Comparison of ENCODE assay signal across 18 cellular contexts in the genomic region with DNA sequence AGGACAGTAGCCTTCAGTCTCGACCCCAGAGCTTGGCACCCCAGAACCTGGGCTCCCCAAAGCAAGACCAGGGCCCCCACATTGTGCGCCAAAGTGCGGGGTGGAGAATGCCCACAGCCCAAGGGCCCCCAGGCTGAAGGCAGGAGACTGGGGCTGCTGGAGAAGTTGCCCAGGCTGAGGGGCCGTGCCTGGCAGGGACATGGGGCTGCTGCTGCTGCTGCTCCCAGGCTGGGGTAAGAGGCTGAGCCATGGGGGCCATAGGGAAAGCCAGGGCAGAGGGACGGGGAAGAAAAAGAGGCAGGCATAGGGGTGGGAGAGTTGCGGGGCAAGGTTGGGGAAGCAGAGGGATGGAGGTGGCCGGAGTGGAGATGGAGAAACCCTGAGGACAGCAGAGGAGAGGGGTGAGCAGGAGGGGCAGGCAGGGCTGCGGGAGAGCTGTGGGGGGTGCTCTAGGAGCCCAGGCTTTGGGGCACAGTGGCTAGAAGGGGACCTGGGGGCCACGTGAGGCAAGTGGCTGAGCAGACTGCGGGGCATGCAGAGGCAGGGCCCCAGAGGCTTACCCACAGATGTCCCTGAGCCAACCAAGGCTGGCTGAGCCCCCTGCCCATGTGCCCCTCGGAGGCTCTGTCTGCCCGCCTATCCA. TPM values are rescaled to one million over a fixed set of nuclear protein-coding genes. Genes with fewer than 3 reads are reported as not detected.
DNase-seq lines count a peak whose midpoint lies in the region; ATAC-seq and TF ChIP-seq lines count a peak whose summit lies in the region.
"Had no signal": no experiment of that assay in that cellular context is flagged by ENCODE, and none has a peak within 500 bp of the region (broad histone marks: within the 10 kb centered on the region; RNA-seq: fewer than 3 reads in every experiment).

No MANE protein-coding gene starts in this region.

- peak overlapping the region; percentile 79 for H3K27ac Mint-ChIP-seq in activated CD8-positive, alpha-beta T cell treated with anti-CD3 and anti-CD28 coated beads, Interleukin-2, amount 10 ng/mL, durations not matched to agents 7 days and 5 days
- no peak overlapping the region for H3K27ac Mint-ChIP-seq in activated CD8-positive, alpha-beta T cell treated with anti-CD3 and anti-CD28 coated beads for 36 hours
- peak overlapping the region; percentile 70 for H3K27ac Mint-ChIP-seq in central memory CD8-positive, alpha-beta T cell (ENCODE audit: low read depth)
- H3K27ac Mint-ChIP-seq in stimulated activated naive B cell treated with anti-CD40 and anti-IgM and Interleukin-4, amounts not matched to agents 10 μg/mL and 1 μg/mL and 100 μg/mL, for 72 hours = peak overlapping the region; percentile 62
- H3K27ac Mint-ChIP-seq: T-cell had no signal

- peaks cover 81% of the 10 kb centered on the region for H3K4me1 Mint-ChIP-seq in activated CD8-positive, alpha-beta T cell treated with anti-CD3 and anti-CD28 coated beads, Interleukin-2, amount 10 ng/mL, durations not matched to agents 7 days and 5 days (ENCODE audit: low read depth)
- H3K4me1 Mint-ChIP-seq in activated CD8-positive, alpha-beta T cell treated with anti-CD3 and anti-CD28 coated beads for 36 hours (ENCODE audit: low read depth) = peaks cover 37% of the 10 kb centered on the region
- peaks cover 32% of the 10 kb centered on the region for H3K4me1 Mint-ChIP-seq in central memory CD8-positive, alpha-beta T cell
- peaks cover 27 to 70% of the 10 kb centered on the region in 2 donors for H3K4me1 Mint-ChIP-seq in stimulated activated naive B cell treated with anti-CD40 and anti-IgM and Interleukin-4, amounts not matched to agents 10 μg/mL and 1 μg/mL and 100 μg/mL, for 72 hours

- H3K27me3 ChIP-seq in mesendoderm (ENCODE audit: insufficient read depth, low read length, poor library complexity) (no peaks in the 10 kb centered on the region), lower lobe of right lung (ENCODE audit: low read depth) (no peaks in the 10 kb centered on the region)
- H3K27me3 ChIP-seq: breast epithelium, right atrium auricular region, transverse colon had no signal

- H2BK15ac ChIP-seq in mesendoderm (replicated peaks; ENCODE audit: low read depth) = no peak overlapping the region

- no peak overlapping the region for H3K18ac ChIP-seq in mesendoderm (ENCODE audit: low read length)

- no peak overlapping the region for H2BK120ac ChIP-seq in mesendoderm (ENCODE audit: low read depth, low read length)

- intact Hi-C loops in activated CD8-positive, alpha-beta T cell treated with anti-CD3 and anti-CD28 coated beads for 36 hours (cut with micrococcal nuclease) = no loop called here
- intact Hi-C loops in lower lobe of right lung (cut with DNase I) = loop anchor here (10.0 kb wide), 1 partner anchor 191 kb away; the partner anchor contains the start of gene RAB13

- ATAC-seq in activated CD8-positive, alpha-beta T cell treated with anti-CD3 and anti-CD28 coated beads, Interleukin-2, amount 10 ng/mL, durations not matched to agents 7 days and 5 days = no peak
- no peak for ATAC-seq in activated CD8-positive, alpha-beta T cell treated with anti-CD3 and anti-CD28 coated beads for 36 hours
- ATAC-seq in central memory CD8-positive, alpha-beta T cell (replicated peaks; ENCODE audit: extremely low read depth, poor library complexity, severe bottlenecking) = no peak
- no peak for ATAC-seq in stimulated activated naive B cell treated with anti-CD40 and anti-IgM and Interleukin-4, amounts not matched to agents 10 μg/mL and 1 μg/mL and 100 μg/mL, for 72 hours (replicated peaks)
- ATAC-seq in lower lobe of right lung = no peak
- ATAC-seq: foreskin keratinocyte, T-cell had no signal

- TF ChIP-seq CTCF in activated CD8-positive, alpha-beta T cell treated with anti-CD3 and anti-CD28 coated beads for 36 hours (IDR thresholded peaks at IDR 0.05) = no peak
- TF ChIP-seq CTCF in lower lobe of right lung (IDR thresholded peaks at IDR 0.05) = no peak

- H3K27ac ChIP-seq in mesendoderm (ENCODE audit: low read depth, low read length) (no peak overlapping the region), lower lobe of right lung (no peak overlapping the region)
- H3K27ac ChIP-seq: breast epithelium, epithelial cell of prostate, foreskin keratinocyte, right atrium auricular region, transverse colon had no signal

- H3K36me3 Mint-ChIP-seq in activated CD8-positive, alpha-beta T cell treated with anti-CD3 and anti-CD28 coated beads, Interleukin-2, amount 10 ng/mL, durations not matched to agents 7 days and 5 days (ENCODE audit: low read depth) = no peaks in the 10 kb centered on the region
- no peaks in the 10 kb centered on the region for H3K36me3 Mint-ChIP-seq in activated CD8-positive, alpha-beta T cell treated with anti-CD3 and anti-CD28 coated beads for 36 hours (ENCODE audit: low read depth)
- H3K36me3 Mint-ChIP-seq in central memory CD8-positive, alpha-beta T cell (ENCODE audit: insufficient read depth) = peaks cover 5% of the 10 kb centered on the region
- no peaks in the 10 kb centered on the region for H3K36me3 Mint-ChIP-seq in stimulated activated naive B cell treated with anti-CD40 and anti-IgM and Interleukin-4, amounts not matched to agents 10 μg/mL and 1 μg/mL and 100 μg/mL, for 72 hours
- H3K36me3 Mint-ChIP-seq: T-cell had no signal

- H3K9me3 Mint-ChIP-seq in activated CD8-positive, alpha-beta T cell treated with anti-CD3 and anti-CD28 coated beads, Interleukin-2, amount 10 ng/mL, durations not matched to agents 7 days and 5 days (ENCODE audit: insufficient read depth) = no peaks in the 10 kb centered on the region
- no peaks in the 10 kb centered on the region for H3K9me3 Mint-ChIP-seq in activated CD8-positive, alpha-beta T cell treated with anti-CD3 and anti-CD28 coated beads for 36 hours
- no peaks in the 10 kb centered on the region for H3K9me3 Mint-ChIP-seq in central memory CD8-positive, alpha-beta T cell
- no peaks in the 10 kb centered on the region for H3K9me3 Mint-ChIP-seq in stimulated activated naive B cell treated with anti-CD40 and anti-IgM and Interleukin-4, amounts not matched to agents 10 μg/mL and 1 μg/mL and 100 μg/mL, for 72 hours
- H3K9me3 Mint-ChIP-seq: T-cell had no signal

- POLR2A ChIA-PET in activated CD8-positive, alpha-beta T cell treated with anti-CD3 and anti-CD28 coated beads, Interleukin-2, amount 10 ng/mL, durations not matched to agents 7 days and 5 days (lab: Charles Lee) = interaction anchor here (0.8 to 1.2 kb wide), 2 partner anchors 152 to 192 kb away, joined by 3 to 5 read pairs; partner anchors contain the start of genes DENND4B and RAB13
- POLR2A ChIA-PET in activated CD8-positive, alpha-beta T cell treated with anti-CD3 and anti-CD28 coated beads for 36 hours (lab: Charles Lee) = interaction anchor here (1.5 kb wide), 1 partner anchor 184 kb away, joined by 3 read pairs; the partner anchor contains the start of gene JTB

- H3K4me1 ChIP-seq in mesendoderm (ENCODE audit: control insufficient read depth, low read depth, low read length) = no peaks in the 10 kb centered on the region
- H3K4me1 ChIP-seq in lower lobe of right lung = peaks cover 23% of the 10 kb centered on the region
- H3K4me1 ChIP-seq: foreskin keratinocyte had no signal

- H3K23ac ChIP-seq in mesendoderm (ENCODE audit: low read length) = no peak overlapping the region

- no peak overlapping the region for H4K8ac ChIP-seq in mesendoderm (ENCODE audit: low read depth, low read length)

- H3K79me2 ChIP-seq in mesendoderm (ENCODE audit: control insufficient read depth, insufficient read depth, low read length) = no peaks in the 10 kb centered on the region

- no peak overlapping the region for H2AK5ac ChIP-seq in mesendoderm (ENCODE audit: low read length)

- H3K36me3 ChIP-seq in mesendoderm (ENCODE audit: control insufficient read depth, insufficient read depth, low read length) (no peaks in the 10 kb centered on the region), lower lobe of right lung (no peaks in the 10 kb centered on the region)
- H3K36me3 ChIP-seq: breast epithelium, right atrium auricular region, transverse colon had no signal

- peak overlapping the region; percentile 53 for H3K56ac ChIP-seq in mesendoderm (ENCODE audit: low read length)

- H3K4me3 ChIP-seq in mesendoderm (ENCODE audit: low read length) (no peak overlapping the region), lower lobe of right lung (no peak overlapping the region)
- H3K4me3 ChIP-seq: breast epithelium, right atrium auricular region, transverse colon had no signal

- DNase-seq in activated CD8-positive, alpha-beta T cell treated with anti-CD3 and anti-CD28 coated beads, Interleukin-2, amount 10 ng/mL, durations not matched to agents 7 days and 5 days = no peak
- no peak for DNase-seq in activated CD8-positive, alpha-beta T cell treated with anti-CD3 and anti-CD28 coated beads for 36 hours
- DNase-seq in central memory CD8-positive, alpha-beta T cell (ENCODE audit: low spot score in 2 of 2) = no peak
- DNase-seq in mesendoderm = no peak
- DNase-seq in stimulated activated naive B cell treated with anti-CD40 and anti-IgM and Interleukin-4, amounts not matched to agents 10 μg/mL and 1 μg/mL and 100 μg/mL, for 72 hours = no peak
- no peak for DNase-seq in NCI-H748 (lab: John Stamatoyannopoulos, UW; ENCODE audit: unreplicated experiment)
- DNase-seq in globus pallidus (ENCODE audit: low spot score) = no peak
- DNase-seq in lower lobe of right lung = no peak
- DNase-seq: 8988T; foreskin keratinocyte; NCI-H526 treated with DMSO at 0.1 percent for 48 hours; SHP77 treated with DMSO at 0.1 percent for 48 hours; stimulated activated naive CD4-positive, alpha-beta T cell treated with Interleukin-2 at 50 U/mL for 16 hours; T-cell; transverse colon had no signal

- no peak overlapping the region for H3K4ac ChIP-seq in mesendoderm (ENCODE audit: low read depth, low read length)

- H3K9ac ChIP-seq in mesendoderm (ENCODE audit: low read length) = no peak overlapping the region

- WGBS in mesendoderm (ENCODE audit: extremely low coverage, insufficient coverage, low lambda C conversion rate) = no CpG with 5 or more reads among the region's 12 CpGs

- H3K4me2 ChIP-seq in mesendoderm (ENCODE audit: low read length) = no peak overlapping the region

- no peak overlapping the region for H4K5ac ChIP-seq in mesendoderm (ENCODE audit: low read length)

- no peaks in the 10 kb centered on the region for H3K79me1 ChIP-seq in mesendoderm (ENCODE audit: low read length)

- H2BK5ac ChIP-seq in mesendoderm (ENCODE audit: low read length) = no peak overlapping the region

- no peak overlapping the region for H3K4me3 Mint-ChIP-seq in activated CD8-positive, alpha-beta T cell treated with anti-CD3 and anti-CD28 coated beads, Interleukin-2, amount 10 ng/mL, durations not matched to agents 7 days and 5 days
- no peak overlapping the region for H3K4me3 Mint-ChIP-seq in activated CD8-positive, alpha-beta T cell treated with anti-CD3 and anti-CD28 coated beads for 36 hours
- peak overlapping the region; percentile 14 for H3K4me3 Mint-ChIP-seq in central memory CD8-positive, alpha-beta T cell
- H3K4me3 Mint-ChIP-seq in stimulated activated naive B cell treated with anti-CD40 and anti-IgM and Interleukin-4, amounts not matched to agents 10 μg/mL and 1 μg/mL and 100 μg/mL, for 72 hours = no peak overlapping the region
- H3K4me3 Mint-ChIP-seq: T-cell had no signal

- CTCF ChIA-PET in activated CD8-positive, alpha-beta T cell treated with anti-CD3 and anti-CD28 coated beads, Interleukin-2, amount 10 ng/mL, durations not matched to agents 7 days and 5 days (lab: Charles Lee) = interaction anchor here (0.9 to 4.8 kb wide), 3 partner anchors 11 to 193 kb away, joined by 3 to 28 read pairs (median 8); partner anchors contain the start of genes DENND4B and RAB13
- CTCF ChIA-PET in activated CD8-positive, alpha-beta T cell treated with anti-CD3 and anti-CD28 coated beads for 36 hours (lab: Charles Lee) = interaction anchor here (1.3 to 3.2 kb wide), 3 partner anchors 152 to 193 kb away, joined by 3 to 10 read pairs (median 5); partner anchors contain the start of genes DENND4B and RAB13

- H3K9me3 ChIP-seq in lower lobe of right lung = no peaks in the 10 kb centered on the region
- H3K9me3 ChIP-seq: breast epithelium, right atrium auricular region, transverse colon had no signal

- no peaks in the 10 kb centered on the region for H3K27me3 Mint-ChIP-seq in activated CD8-positive, alpha-beta T cell treated with anti-CD3 and anti-CD28 coated beads, Interleukin-2, amount 10 ng/mL, durations not matched to agents 7 days and 5 days (ENCODE audit: low read depth)
- H3K27me3 Mint-ChIP-seq in activated CD8-positive, alpha-beta T cell treated with anti-CD3 and anti-CD28 coated beads for 36 hours = no peaks in the 10 kb centered on the region
- peaks cover 14% of the 10 kb centered on the region for H3K27me3 Mint-ChIP-seq in central memory CD8-positive, alpha-beta T cell
- no peaks in the 10 kb centered on the region for H3K27me3 Mint-ChIP-seq in stimulated activated naive B cell treated with anti-CD40 and anti-IgM and Interleukin-4, amounts not matched to agents 10 μg/mL and 1 μg/mL and 100 μg/mL, for 72 hours

RNA-seq across cellular contexts. Expression of gene SLC27A3, which starts 18.9 kb away (rescaled TPM):
- total RNA-seq in activated CD8-positive, alpha-beta T cell treated with anti-CD3 and anti-CD28 coated beads, Interleukin-2, amount 10 ng/mL, durations not matched to agents 7 days and 5 days = 10 to 100 TPM; 41.1 to 50.1 TPM
- 1 to 10 TPM; 7.2 to 10.0 TPM for total RNA-seq in activated CD8-positive, alpha-beta T cell treated with anti-CD3 and anti-CD28 coated beads for 36 hours
- 20.2 TPM for polyA plus RNA-seq in mesendoderm (2013, experiment 1 of 2)
- 18.8 TPM for polyA plus RNA-seq in mesendoderm (2013, experiment 2 of 2)
- 99.6 TPM for total RNA-seq in lower lobe of right lung
